Comparison of ENCODE assay signal across 14 cellular contexts in the genomic region with DNA sequence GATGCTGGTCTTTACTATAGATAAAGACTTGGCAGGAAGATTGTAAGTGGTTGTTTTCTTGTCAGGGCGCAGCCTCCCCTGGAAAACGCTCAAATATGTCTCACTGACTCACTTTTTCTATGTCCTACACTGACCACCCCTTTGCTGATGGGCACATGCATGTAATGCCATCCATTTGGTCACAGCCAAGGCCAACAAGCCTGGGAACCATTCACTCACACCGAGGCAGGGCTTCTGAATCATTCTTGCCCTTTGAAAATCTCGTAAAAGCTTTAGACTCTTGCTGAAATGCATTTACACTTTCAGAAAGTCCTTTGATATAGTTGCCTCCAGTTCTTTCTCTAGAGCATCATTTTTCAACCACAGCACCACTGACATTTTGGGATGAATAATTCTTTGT.
"Had no signal": no experiment of that assay in that cellular context is flagged by ENCODE, and none has a peak within 500 bp of the region (broad histone marks: within the 10 kb centered on the region; RNA-seq: fewer than 3 reads in every experiment).

No MANE protein-coding gene starts in this region.

- H3K4me3 ChIP-seq: cardiac muscle cell, transverse colon had no signal

- H3K9me3 ChIP-seq: transverse colon had no signal

- DNase-seq: activated naive CD8-positive, alpha-beta T cell treated with anti-CD3 and anti-CD28 coated beads, Interleukin-2, amount 50 U/mL, for 24 hours; erythroblast; glutamatergic neuron; mesendoderm; natural killer cell; right cardiac atrium; small intestine; stimulated activated CD4-positive, alpha-beta T cell treated with anti-CD3 and anti-CD28 coated beads, Interleukin-4, amount 100 ng/mL, for 24 hours; stimulated activated naive CD4-positive, alpha-beta T cell; substantia nigra; T-helper 9 cell; transverse colon had no signal

- ATAC-seq: activated CD4-positive, CD25-positive, alpha-beta regulatory T cell treated with anti-CD3 and anti-CD28 coated beads, Interleukin-2, amount 50 U/mL, for 24 hours; activated naive CD8-positive, alpha-beta T cell treated with anti-CD3 and anti-CD28 coated beads, Interleukin-2, amount 50 U/mL, for 24 hours; natural killer cell had no signal

- H3K27me3 ChIP-seq: transverse colon had no signal

- H3K36me3 ChIP-seq: cardiac muscle cell, transverse colon had no signal

- H3K4me1 ChIP-seq: transverse colon had no signal

- H3K27ac ChIP-seq: cardiac muscle cell, transverse colon had no signal
